In genomic region chr19:51552996-51553725, GRCh38 we compare ENCODE assay signal across 7 cellular contexts. TPM values are rescaled to one million over a fixed set of nuclear protein-coding genes. Genes with fewer than 3 reads are reported as not detected.
DNase-seq lines count a peak whose midpoint lies in the region; ATAC-seq and TF ChIP-seq lines count a peak whose summit lies in the region.

No MANE protein-coding gene starts in this region.

- H3K27me3 ChIP-seq in brain microvascular endothelial cell (replicated peaks), result no peaks in the 10 kb centered on the region

- ATAC-seq in left colon (peak; percentile 45), HG03159 (IDR thresholded peaks at IDR 0.05; ENCODE audit: unreplicated experiment) (no peak)
- no peak for ATAC-seq in stimulated activated memory B cell treated with anti-CD40 and anti-IgM and Interleukin-4, amounts not matched to agents 10 μg/mL and 1 μg/mL and 100 μg/mL, for 72 hours

- DNase-seq in RPMI7951 (ENCODE audit: low read depth) (peak; percentile 81), brain microvascular endothelial cell (peak; percentile 70), left colon (peak in 1 of 2 donors; percentile 82), NCI-H146 treated with DMSO at 0.1 percent for 48 hours (lab: John Stamatoyannopoulos, UW; ENCODE audit: unreplicated experiment) (no peak)

- POLR2A ChIA-PET in HEK293 (lab: Yijun Ruan, JAX), result no interaction called here

- H3K4me1 Mint-ChIP-seq in stimulated activated memory B cell treated with anti-CD40 and anti-IgM and Interleukin-4, amounts not matched to agents 10 μg/mL and 1 μg/mL and 100 μg/mL, for 72 hours, result peaks cover 68% of the 10 kb centered on the region

- H3K36me3 Mint-ChIP-seq in stimulated activated memory B cell treated with anti-CD40 and anti-IgM and Interleukin-4, amounts not matched to agents 10 μg/mL and 1 μg/mL and 100 μg/mL, for 72 hours, result peaks cover 29% of the 10 kb centered on the region

- in situ Hi-C loops in brain microvascular endothelial cell (cut with HindIII; ENCODE audit: low pct_ligation_motif_present, low sequenced_read_pairs), result no loop called here

- peak overlapping the region; percentile 87 for H3K27ac Mint-ChIP-seq in stimulated activated memory B cell treated with anti-CD40 and anti-IgM and Interleukin-4, amounts not matched to agents 10 μg/mL and 1 μg/mL and 100 μg/mL, for 72 hours

- CTCF ChIA-PET in HEK293 (lab: Yijun Ruan, JAX), result interaction anchor here (1.3 to 2.0 kb wide), 3 partner anchors 38 to 132 kb away, joined by 3 to 13 read pairs (median 4); no protein-coding TSS in a partner anchor

- H3K9me3 Mint-ChIP-seq in stimulated activated memory B cell treated with anti-CD40 and anti-IgM and Interleukin-4, amounts not matched to agents 10 μg/mL and 1 μg/mL and 100 μg/mL, for 72 hours, result no peaks in the 10 kb centered on the region

- H3K9me3 ChIP-seq in HEK293 (ENCODE audit: control insufficient read depth, insufficient read depth, low read depth, low read length), result no peaks in the 10 kb centered on the region

- TF ChIP-seq CTCF in HEK293 (tag by site-specific recombination; IDR thresholded peaks at IDR 0.05), result no peak
- TF ChIP-seq CTCF in brain microvascular endothelial cell (IDR thresholded peaks at IDR 0.05; ENCODE audit: low read depth, low read length, missing control alignments), result no peak

- intact Hi-C loops in left colon (cut with DNase I, micrococcal nuclease), result no loop called here

- H3K4me3 Mint-ChIP-seq in stimulated activated memory B cell treated with anti-CD40 and anti-IgM and Interleukin-4, amounts not matched to agents 10 μg/mL and 1 μg/mL and 100 μg/mL, for 72 hours, result peak overlapping the region; percentile 87

- H3K4me1 ChIP-seq in HEK293 (ENCODE audit: control insufficient read depth, insufficient read depth, low read length), result no peaks in the 10 kb centered on the region

- no peaks in the 10 kb centered on the region for H3K27me3 Mint-ChIP-seq in stimulated activated memory B cell treated with anti-CD40 and anti-IgM and Interleukin-4, amounts not matched to agents 10 μg/mL and 1 μg/mL and 100 μg/mL, for 72 hours

- H3K4me3 ChIP-seq in HEK293 (ENCODE audit: low read depth, low read length), result no peak overlapping the region
- H3K4me3 ChIP-seq in brain microvascular endothelial cell (ENCODE audit: low read depth, low read length), result no peak overlapping the region

- no peaks in the 10 kb centered on the region for H3K36me3 ChIP-seq in HEK293 (ENCODE audit: control insufficient read depth in 2 of 2, insufficient read depth in 1 of 2, low read length in 2 of 2)
- no peaks in the 10 kb centered on the region for H3K36me3 ChIP-seq in brain microvascular endothelial cell (replicated peaks)

- H3K27ac ChIP-seq in HEK293 (ENCODE audit: extremely low read depth, low read depth, low read length) (no peak overlapping the region), brain microvascular endothelial cell (no peak overlapping the region)

TF ChIP-seq in HEK293, 187 proteins besides CTCF, POLR2A, EP300 and RAD21:
- TF ChIP-seq PBX3 (CRISPR knock-in tag; IDR thresholded peaks at IDR 0.05) (peak; percentile 90), SCRT2 (tag by site-specific recombination; IDR thresholded peaks at IDR 0.05) (peak; percentile 45; the same call in 1 of the 2 replicates), ZNF596 (tag by site-specific recombination; IDR thresholded peaks at IDR 0.05) (no peak), PRDM4 (tag by site-specific recombination; IDR thresholded peaks at IDR 0.05) (no peak), HOXD13 (CRISPR knock-in tag; IDR thresholded peaks at IDR 0.05; ENCODE audit: borderline replicate concordance) (0 out of 2 replicates have a peak, but pooled peaks have one; percentile 37)
- TF ChIP-seq, protein P1, sequence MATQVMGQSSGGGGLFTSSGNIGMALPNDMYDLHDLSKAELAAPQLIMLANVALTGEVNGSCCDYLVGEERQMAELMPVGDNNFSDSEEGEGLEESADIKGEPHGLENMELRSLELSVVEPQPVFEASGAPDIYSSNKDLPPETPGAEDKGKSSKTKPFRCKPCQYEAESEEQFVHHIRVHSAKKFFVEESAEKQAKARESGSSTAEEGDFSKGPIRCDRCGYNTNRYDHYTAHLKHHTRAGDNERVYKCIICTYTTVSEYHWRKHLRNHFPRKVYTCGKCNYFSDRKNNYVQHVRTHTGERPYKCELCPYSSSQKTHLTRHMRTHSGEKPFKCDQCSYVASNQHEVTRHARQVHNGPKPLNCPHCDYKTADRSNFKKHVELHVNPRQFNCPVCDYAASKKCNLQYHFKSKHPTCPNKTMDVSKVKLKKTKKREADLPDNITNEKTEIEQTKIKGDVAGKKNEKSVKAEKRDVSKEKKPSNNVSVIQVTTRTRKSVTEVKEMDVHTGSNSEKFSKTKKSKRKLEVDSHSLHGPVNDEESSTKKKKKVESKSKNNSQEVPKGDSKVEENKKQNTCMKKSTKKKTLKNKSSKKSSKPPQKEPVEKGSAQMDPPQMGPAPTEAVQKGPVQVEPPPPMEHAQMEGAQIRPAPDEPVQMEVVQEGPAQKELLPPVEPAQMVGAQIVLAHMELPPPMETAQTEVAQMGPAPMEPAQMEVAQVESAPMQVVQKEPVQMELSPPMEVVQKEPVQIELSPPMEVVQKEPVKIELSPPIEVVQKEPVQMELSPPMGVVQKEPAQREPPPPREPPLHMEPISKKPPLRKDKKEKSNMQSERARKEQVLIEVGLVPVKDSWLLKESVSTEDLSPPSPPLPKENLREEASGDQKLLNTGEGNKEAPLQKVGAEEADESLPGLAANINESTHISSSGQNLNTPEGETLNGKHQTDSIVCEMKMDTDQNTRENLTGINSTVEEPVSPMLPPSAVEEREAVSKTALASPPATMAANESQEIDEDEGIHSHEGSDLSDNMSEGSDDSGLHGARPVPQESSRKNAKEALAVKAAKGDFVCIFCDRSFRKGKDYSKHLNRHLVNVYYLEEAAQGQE (tag by site-specific recombination; IDR thresholded peaks at IDR 0.05), result peak; percentile 97
TF ChIP-seq in HEK293: peak in this region for 4.

RNA-seq across cellular contexts. Expression of gene ZNF175, which starts 17.9 kb away (rescaled TPM):
- total RNA-seq in RPMI7951 (2014; rRNA removed; shearing (Covaris generic)), result 11.3 and 11.8 TPM in 2 replicates
- 1 to 10 TPM; 7.7 to 8.0 TPM for total RNA-seq in left colon

RNA-seq across cellular contexts. Expression of gene SIGLEC6, which starts 21.7 kb away (rescaled TPM):
- total RNA-seq in RPMI7951 (2014; rRNA removed; shearing (Covaris generic)), result not detected in 2 replicates
- 1 to 10 TPM in 1 of 2 donors, under 1 TPM in 1; 0.85 to 2.7 TPM for total RNA-seq in left colon

RNA-seq across cellular contexts. Expression of gene SIGLEC12, which starts 51.6 kb away (rescaled TPM):
- not detected in 2 replicates for total RNA-seq in RPMI7951 (2014; rRNA removed; shearing (Covaris generic))
- under 1 TPM; 0.28 to 0.46 TPM for total RNA-seq in left colon
